In the genomic region with DNA sequence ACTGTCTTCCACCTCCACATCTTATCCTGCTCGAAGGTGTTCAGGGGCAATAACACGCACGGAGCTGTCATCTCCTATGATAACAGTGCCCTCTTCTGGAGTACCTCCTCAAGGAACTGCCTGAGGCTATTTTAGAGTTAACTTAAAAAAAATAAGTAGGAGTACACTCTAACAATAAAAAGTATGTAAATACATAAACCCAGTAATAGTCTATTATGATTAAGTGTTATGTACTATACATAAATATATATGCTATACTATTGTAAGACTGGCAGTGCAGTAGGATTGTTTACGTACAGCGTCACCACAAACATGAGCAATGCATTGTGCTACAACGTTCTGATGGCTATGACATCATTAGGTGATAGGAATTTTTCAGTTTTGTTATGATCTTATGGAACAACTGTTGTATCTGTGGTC, we compare ENCODE assay signal across 12 cellular contexts. TPM values are rescaled to one million over a fixed set of nuclear protein-coding genes. Genes with fewer than 3 reads are reported as not detected.
DNase-seq lines count a peak whose midpoint lies in the region; ATAC-seq, FAIRE-seq and TF ChIP-seq lines count a peak whose summit lies in the region.
"Had no signal": no experiment of that assay in that cellular context is flagged by ENCODE, and none has a peak within 500 bp of the region (broad histone marks: within the 10 kb centered on the region; RNA-seq: fewer than 3 reads in every experiment).

No MANE protein-coding gene starts in this region.

- peak; percentile 15; the same call in 1 of the 2 replicates for TF ChIP-seq CTCF in BE2C (IDR thresholded peaks at IDR 0.05; ENCODE audit: low read depth, low read length)
- TF ChIP-seq CTCF in GM13977 (IDR thresholded peaks at IDR 0.05; ENCODE audit: extremely low read depth, insufficient read depth, missing control alignments) = peak; percentile 28

- H3K4me3 ChIP-seq in BE2C (ENCODE audit: low read depth, low read length) = no peak overlapping the region
- H3K4me3 ChIP-seq: esophagus squamous epithelium, MG63, ovary, thoracic aorta had no signal

- no peaks in the 10 kb centered on the region for H3K27me3 ChIP-seq in BE2C
- H3K27me3 ChIP-seq: esophagus squamous epithelium, MG63, ovary had no signal

- H3K36me3 ChIP-seq in BE2C = no peaks in the 10 kb centered on the region
- H3K36me3 ChIP-seq: esophagus squamous epithelium, MG63, ovary, thoracic aorta had no signal

- FAIRE-seq in GM19239 (lab: Jason Lieb, UNC) = no peak

- ATAC-seq in GM21737 (IDR thresholded peaks at IDR 0.05; ENCODE audit: unreplicated experiment) = no peak

- in situ Hi-C loops in GM13977 (cut with MboI; ENCODE audit: low pct_unique_long_range_greater_than_20kb, low sequenced_read_pairs, unreplicated experiment) = loop anchor here (25.0 kb wide), 1 partner anchor 512 kb away; no protein-coding TSS in a partner anchor
- in situ Hi-C loops in SK-MEL-5 (cut with HindIII; ENCODE audit: low pct_unique_long_range_greater_than_20kb, low sequenced_read_pairs) = no loop called here

- no peaks in the 10 kb centered on the region for H3K9me3 ChIP-seq in BE2C
- H3K9me3 ChIP-seq: MG63, ovary had no signal

- H3K4me1 ChIP-seq in BE2C = no peaks in the 10 kb centered on the region

- DNase-seq in BE2C (no peak), GM13977 (ENCODE audit: low spot score) (no peak), SK-MEL-5 (ENCODE audit: low read depth, low spot score) (peak; percentile 45), glomerular visceral epithelial cell (ENCODE audit: extremely low spot score) (peak; percentile 22), DMS79 treated with DMSO at 0.1 percent for 48 hours (lab: John Stamatoyannopoulos, UW) (no peak), AG20443 (ENCODE audit: low spot score) (no peak), GM19239 (ENCODE audit: insufficient read length, low spot score) (no peak)
- DNase-seq: esophagus squamous epithelium, MG63, ovary had no signal

RNA-seq across cellular contexts. Expression of gene TLR2, which starts 34.5 kb away (rescaled TPM):
- polyA plus RNA-seq in BE2C (2012; ENCODE audit: insufficient read depth, insufficient read length, low read depth) = not detected
- 0.05 TPM in 1 of 2 replicates, not detected in the other for total RNA-seq in SK-MEL-5 (2014; rRNA removed; shearing (Covaris generic))
- 0.44 TPM in 1 of 2 replicates, not detected in the other for polyA plus RNA-seq in SK-MEL-5 (2015; cell fraction: cytosol; rRNA removed)
- not detected in 2 replicates for polyA plus RNA-seq in SK-MEL-5 (2015; cell fraction: nucleus; rRNA removed)

Comparison
In these comparisons a context has a peak if more than half of its experiments do, and no peak if none do; other contexts are left out.
1. DNase-seq: peak in SK-MEL-5 (single experiment) and glomerular visceral epithelial cell (single experiment); none in BE2C (single experiment), GM13977 (single experiment), DMS79 treated with DMSO at 0.1 percent for 48 hours (single experiment), AG20443 (single experiment) and GM19239 (single experiment).